15 cellular contexts compared by ENCODE assay signal in genomic region chr2:241116606-241117560, GRCh38.
"Had no signal": no experiment of that assay in that cellular context is flagged by ENCODE, and none has a peak within 500 bp of the region (broad histone marks: within the 10 kb centered on the region; RNA-seq: fewer than 3 reads in every experiment).

No MANE protein-coding gene starts in this region.

- H3K36me3 ChIP-seq: breast epithelium, left ventricle myocardium inferior, prostate gland, right lobe of liver had no signal

- DNase-seq: activated CD4-positive, alpha-beta memory T cell treated with anti-CD3 and anti-CD28 coated beads for 36 hours; activated CD4-positive, CD25-positive, alpha-beta regulatory T cell treated with anti-CD3 and anti-CD28 coated beads, Interleukin-2, amount 50 U/mL, for 72 hours; foreskin melanocyte; heart right ventricle; left ventricle myocardium inferior; mesendoderm; spleen; stimulated activated CD4-positive, alpha-beta T cell treated with anti-CD3 and anti-CD28 coated beads, Interleukin-2, amount 100 ng/mL, for 24 hours had no signal

- H3K4me3 Mint-ChIP-seq: activated CD4-positive, alpha-beta memory T cell treated with anti-CD3 and anti-CD28 coated beads for 36 hours; activated naive CD8-positive, alpha-beta T cell; activated T-helper 17 cell treated with anti-CD3 and anti-CD28 coated beads, Interleukin-2, amount 50 U/mL, for 72 hours; stimulated activated naive CD8-positive, alpha-beta T cell treated with anti-CD3 and anti-CD28 coated beads, Interleukin-15, Interleukin-2, amounts not matched to agents 100 ng/mL and 50 ng/mL, for 24 hours had no signal

- H3K27me3 ChIP-seq: breast epithelium, heart right ventricle, neutrophil, right lobe of liver, spleen had no signal

- H3K4me3 ChIP-seq: breast epithelium, heart right ventricle, left ventricle myocardium inferior, prostate gland, right lobe of liver, spleen had no signal

- H3K27ac ChIP-seq: breast epithelium, heart right ventricle, left ventricle myocardium inferior, neutrophil, prostate gland, right lobe of liver, spleen had no signal

- ATAC-seq: activated T-helper 17 cell treated with anti-CD3 and anti-CD28 coated beads, Interleukin-2, amount 50 U/mL, for 72 hours; heart right ventricle; right lobe of liver had no signal

- H3K4me1 ChIP-seq: breast epithelium, heart right ventricle, left ventricle myocardium inferior, prostate gland, right lobe of liver had no signal

- H3K27ac Mint-ChIP-seq: activated CD4-positive, alpha-beta memory T cell treated with anti-CD3 and anti-CD28 coated beads for 36 hours; activated naive CD8-positive, alpha-beta T cell; stimulated activated naive CD8-positive, alpha-beta T cell treated with anti-CD3 and anti-CD28 coated beads, Interleukin-15, Interleukin-2, amounts not matched to agents 100 ng/mL and 50 ng/mL, for 24 hours had no signal

- H3K9me3 Mint-ChIP-seq: activated T-helper 17 cell treated with anti-CD3 and anti-CD28 coated beads, Interleukin-2, amount 50 U/mL, for 72 hours had no signal

- H3K27me3 Mint-ChIP-seq: activated CD4-positive, alpha-beta memory T cell treated with anti-CD3 and anti-CD28 coated beads for 36 hours; activated naive CD8-positive, alpha-beta T cell; activated T-helper 17 cell treated with anti-CD3 and anti-CD28 coated beads, Interleukin-2, amount 50 U/mL, for 72 hours; stimulated activated naive CD8-positive, alpha-beta T cell treated with anti-CD3 and anti-CD28 coated beads, Interleukin-15, Interleukin-2, amounts not matched to agents 100 ng/mL and 50 ng/mL, for 24 hours had no signal

- H3K9me3 ChIP-seq: breast epithelium, left ventricle myocardium inferior, neutrophil, prostate gland, right lobe of liver had no signal
